In the genomic region with DNA sequence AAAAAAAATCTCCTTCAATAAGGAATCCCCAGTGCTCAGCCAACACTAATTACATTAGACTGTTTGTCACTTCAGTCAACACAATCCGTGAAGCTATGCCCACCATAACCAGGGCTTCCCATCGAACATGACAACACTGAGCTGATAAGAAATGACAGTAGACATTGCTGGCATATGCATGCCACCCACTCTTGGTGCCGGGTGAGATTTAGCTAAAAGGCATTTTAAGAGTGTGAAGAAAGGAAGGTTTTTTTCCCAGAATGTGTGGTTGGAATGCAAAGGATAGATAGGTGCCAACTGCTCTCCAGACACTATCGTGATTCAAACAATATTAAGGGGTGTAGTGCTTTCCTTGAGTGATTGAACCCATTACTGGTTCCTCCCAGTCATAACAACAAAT, we compare ENCODE assay signal across 16 cellular contexts.
DNase-seq lines count a peak whose midpoint lies in the region; ATAC-seq and TF ChIP-seq lines count a peak whose summit lies in the region.
"Had no signal": no experiment of that assay in that cellular context is flagged by ENCODE, and none has a peak within 500 bp of the region (broad histone marks: within the 10 kb centered on the region; RNA-seq: fewer than 3 reads in every experiment).

No MANE protein-coding gene starts in this region.

- intact Hi-C loops in esophagus muscularis mucosa (cut with DNase I) = no loop called here
- intact Hi-C loops in esophagus squamous epithelium (cut with DNase I) = no loop called here
- intact Hi-C loops in right cardiac atrium (cut with DNase I) = no loop called here

- no peak overlapping the region for H3K18ac ChIP-seq in mesendoderm (ENCODE audit: low read length)

- no peak for TF ChIP-seq CTCF in esophagus muscularis mucosa (IDR thresholded peaks at IDR 0.05)
- TF ChIP-seq CTCF in esophagus squamous epithelium (IDR thresholded peaks at IDR 0.05) = no peak

- TF ChIP-seq POLR2A in esophagus muscularis mucosa (IDR thresholded peaks at IDR 0.05; ENCODE audit: low read depth) (no peak), esophagus squamous epithelium (IDR thresholded peaks at IDR 0.05) (no peak)

- H3K23ac ChIP-seq in mesendoderm (ENCODE audit: low read length) = no peak overlapping the region

- WGBS in esophagus muscularis mucosa = 81% methylated on average over 4 of the region's 4 CpGs
- WGBS in mesendoderm (ENCODE audit: extremely low coverage, insufficient coverage, low lambda C conversion rate) = no CpG with 5 or more reads among the region's 4 CpGs
- 63 to 69% methylated on average over 3 to 4 of the region's 4 CpGs for WGBS in esophagus squamous epithelium, 2 donors
- WGBS in right cardiac atrium = 62% methylated on average over 4 of the region's 4 CpGs

- H2AK5ac ChIP-seq in mesendoderm (ENCODE audit: low read length) = no peak overlapping the region

- no peak overlapping the region for H4K5ac ChIP-seq in mesendoderm (ENCODE audit: low read length)

- ATAC-seq in right cardiac atrium = no peak
- ATAC-seq: A549; CD8-positive, alpha-beta T cell had no signal

- H2BK5ac ChIP-seq in mesendoderm (ENCODE audit: low read length) = no peak overlapping the region

- H3K4ac ChIP-seq in mesendoderm (ENCODE audit: low read depth, low read length) = peak overlapping the region; percentile 68

- H3K4me3 ChIP-seq in esophagus muscularis mucosa (no peak overlapping the region), mesendoderm (ENCODE audit: low read length) (no peak overlapping the region), esophagus squamous epithelium (no peak overlapping the region), right cardiac atrium (ENCODE audit: low read length) (no peak overlapping the region)
- H3K4me3 ChIP-seq: A549; BLaER1 treated with 17β-estradiol and CSF1 and Interleukin-3, amounts not matched to agents 10 nM and 100 nM had no signal

- H3K27ac ChIP-seq in esophagus muscularis mucosa (replicated peaks in 1 of 4) (no peak overlapping the region), mesendoderm (ENCODE audit: low read depth, low read length) (no peak overlapping the region), esophagus squamous epithelium (no peak overlapping the region), right cardiac atrium (ENCODE audit: low read length) (no peak overlapping the region)
- H3K27ac ChIP-seq: 22Rv1; A549; BLaER1 treated with 17β-estradiol and CSF1 and Interleukin-3, amounts not matched to agents 10 nM and 100 nM; C4-2B had no signal

- no peaks in the 10 kb centered on the region for H3K79me1 ChIP-seq in mesendoderm (ENCODE audit: low read length)

- H4K8ac ChIP-seq in mesendoderm (ENCODE audit: low read depth, low read length) = no peak overlapping the region

- H3K27me3 ChIP-seq in esophagus muscularis mucosa (no peaks in the 10 kb centered on the region), mesendoderm (ENCODE audit: insufficient read depth, low read length, poor library complexity) (no peaks in the 10 kb centered on the region), esophagus squamous epithelium (peaks cover 0 to 45% (median 0%) of the 10 kb centered on the region in 4 donors), right cardiac atrium (ENCODE audit: control insufficient read depth, insufficient read depth) (no peaks in the 10 kb centered on the region)
- H3K27me3 ChIP-seq: BLaER1 treated with 17β-estradiol and CSF1 and Interleukin-3, amounts not matched to agents 10 nM and 100 nM had no signal

- H2BK120ac ChIP-seq in mesendoderm (ENCODE audit: low read depth, low read length) = no peak overlapping the region

- peak; percentile 72 for DNase-seq in esophagus muscularis mucosa (ENCODE audit: extremely low spot score)
- DNase-seq in mesendoderm = no peak
- peak; percentile 29 for DNase-seq in superior temporal gyrus (ENCODE audit: extremely low spot score)
- no peak for DNase-seq in esophagus squamous epithelium (lab: John Stamatoyannopoulos, UW)
- DNase-seq in right cardiac atrium = no peak
- DNase-seq: AML-193; Caco-2; Calu3; CD4-positive, alpha-beta T cell; CD8-positive, alpha-beta T cell; DMS79 treated with DMSO at 0.1 percent for 48 hours; GF-D8 had no signal

- H3K9ac ChIP-seq in mesendoderm (ENCODE audit: low read length) = no peak overlapping the region
- H3K9ac ChIP-seq: BLaER1 treated with 17β-estradiol and CSF1 and Interleukin-3, amounts not matched to agents 10 nM and 100 nM had no signal

- no peak overlapping the region for H3K4me2 ChIP-seq in mesendoderm (ENCODE audit: low read length)
- H3K4me2 ChIP-seq: A549; BLaER1 treated with 17β-estradiol and CSF1 and Interleukin-3, amounts not matched to agents 10 nM and 100 nM had no signal

- H3K56ac ChIP-seq in mesendoderm (ENCODE audit: low read length) = no peak overlapping the region

- H3K9me3 ChIP-seq in esophagus muscularis mucosa (no peaks in the 10 kb centered on the region), esophagus squamous epithelium (no peaks in the 10 kb centered on the region), right cardiac atrium (ENCODE audit: control insufficient read depth, low read length) (no peaks in the 10 kb centered on the region)
- H3K9me3 ChIP-seq: A549; BLaER1 treated with 17β-estradiol and CSF1 and Interleukin-3, amounts not matched to agents 10 nM and 100 nM; Caco-2 had no signal

- H3K36me3 ChIP-seq in esophagus muscularis mucosa (no peaks in the 10 kb centered on the region), mesendoderm (ENCODE audit: control insufficient read depth, insufficient read depth, low read length) (no peaks in the 10 kb centered on the region), esophagus squamous epithelium (no peaks in the 10 kb centered on the region)
- H3K36me3 ChIP-seq: BLaER1 treated with 17β-estradiol and CSF1 and Interleukin-3, amounts not matched to agents 10 nM and 100 nM had no signal

- H2BK15ac ChIP-seq in mesendoderm (replicated peaks; ENCODE audit: low read depth) = peak overlapping the region; percentile 45

- no peaks in the 10 kb centered on the region for H3K79me2 ChIP-seq in mesendoderm (ENCODE audit: control insufficient read depth, insufficient read depth, low read length)

- TF ChIP-seq EP300 in esophagus muscularis mucosa (IDR thresholded peaks at IDR 0.05) = no peak

- no peaks in the 10 kb centered on the region for H3K4me1 ChIP-seq in esophagus muscularis mucosa
- peaks cover 4% of the 10 kb centered on the region for H3K4me1 ChIP-seq in mesendoderm (ENCODE audit: control insufficient read depth, low read depth, low read length)
- H3K4me1 ChIP-seq in esophagus squamous epithelium = peaks cover 5 to 23% (median 5%) of the 10 kb centered on the region in 3 donors
- H3K4me1 ChIP-seq in right cardiac atrium (ENCODE audit: control insufficient read depth, insufficient read depth, low read length) = no peaks in the 10 kb centered on the region
- H3K4me1 ChIP-seq: A549; BLaER1 treated with 17β-estradiol and CSF1 and Interleukin-3, amounts not matched to agents 10 nM and 100 nM; Caco-2 had no signal

Comparison
In these comparisons a context has a peak if more than half of its experiments do, and no peak if none do; other contexts are left out.
1. DNase-seq: peak in esophagus muscularis mucosa (single experiment) and superior temporal gyrus (single experiment); none in mesendoderm (single experiment), esophagus squamous epithelium (single experiment) and right cardiac atrium (0 of 3).